In the genomic region with DNA sequence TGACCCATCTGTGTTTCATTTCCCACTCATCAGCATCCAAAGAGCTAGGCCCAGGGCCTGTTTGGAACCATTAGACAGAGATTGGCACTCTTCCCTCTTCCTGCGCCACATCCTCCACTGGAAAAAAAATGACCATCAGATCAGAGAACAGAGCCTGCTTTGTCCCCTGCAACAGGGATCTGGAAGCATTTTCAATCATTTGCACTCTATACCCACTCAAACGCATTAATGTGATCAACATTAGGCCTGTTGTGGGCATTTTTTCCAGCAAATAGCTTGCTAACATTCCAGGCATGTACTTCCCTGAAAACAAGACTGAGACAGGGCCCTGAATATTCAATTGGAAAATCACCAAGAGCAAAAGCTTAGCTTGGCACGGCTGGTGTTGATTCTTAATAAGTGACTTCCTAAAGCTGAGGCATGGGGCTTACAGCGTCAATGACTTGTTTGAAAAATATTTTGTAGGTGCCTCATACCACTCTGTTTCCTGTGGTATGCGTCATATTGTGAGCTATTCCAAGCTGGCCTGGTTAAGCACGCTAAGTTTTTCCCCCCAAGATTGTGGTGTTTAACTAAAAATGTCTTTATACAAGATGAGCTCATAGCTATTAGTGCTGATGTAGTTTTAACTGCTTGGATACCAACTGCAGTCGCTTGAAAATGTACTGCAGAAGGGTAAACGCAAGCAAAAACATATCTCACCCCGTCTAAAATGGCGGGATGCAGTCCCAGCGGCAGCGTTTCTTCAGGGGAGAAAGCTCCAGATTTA, we compare ENCODE assay signal across 8 cellular contexts.
DNase-seq lines count a peak whose midpoint lies in the region; ATAC-seq and TF ChIP-seq lines count a peak whose summit lies in the region.

No MANE protein-coding gene starts in this region.

- peak; percentile 2 for DNase-seq in GM12865 (ENCODE audit: low read depth)
- DNase-seq in body of pancreas: peak; percentile 31 to 64 (median 53)
- DNase-seq in hepatic stellate cell (ENCODE audit: low spot score): peak; percentile 66
- DNase-seq in sigmoid colon: no peak

- H3K4me3 ChIP-seq in GM12865 (ENCODE audit: low read depth, low read length): no peak overlapping the region
- no peak overlapping the region for H3K4me3 ChIP-seq in body of pancreas
- H3K4me3 ChIP-seq in sigmoid colon: no peak overlapping the region

- no peaks in the 10 kb centered on the region for H3K9me3 ChIP-seq in body of pancreas
- H3K9me3 ChIP-seq in sigmoid colon: no peaks in the 10 kb centered on the region

- no peaks in the 10 kb centered on the region for H3K36me3 ChIP-seq in body of pancreas (replicated peaks in 1 of 2; ENCODE audit: insufficient read depth in 1 of 2, low read depth in 2 of 2)
- no peaks in the 10 kb centered on the region for H3K36me3 ChIP-seq in sigmoid colon

- H3K27me3 ChIP-seq in body of pancreas (no peaks in the 10 kb centered on the region), sigmoid colon (no peaks in the 10 kb centered on the region)

- H3K4me1 ChIP-seq in body of pancreas (peaks cover 16% of the 10 kb centered on the region), sigmoid colon (peaks cover 0 to 16% (median 12%) of the 10 kb centered on the region in 4 donors)

- TF ChIP-seq POLR2A in body of pancreas (IDR thresholded peaks at IDR 0.05) (no peak), sigmoid colon (IDR thresholded peaks at IDR 0.05) (no peak)

- no peak for TF ChIP-seq EP300 in sigmoid colon (IDR thresholded peaks at IDR 0.05)

- H3K27ac ChIP-seq in body of pancreas: peak overlapping the region; percentile 76 to 81 (median 80)
- H3K27ac ChIP-seq in sigmoid colon: peak overlapping the region; percentile 39 to 68 (median 54)

- 44 to 59% methylated on average over 12 of the region's 12 CpGs for WGBS in body of pancreas, 2 donors
- WGBS in sigmoid colon, 2 donors: 88 to 94% methylated on average over 12 of the region's 12 CpGs

- intact Hi-C loops in body of pancreas (cut with DNase I) (no loop called here), sigmoid colon (cut with DNase I) (no loop called here)

- peak; percentile 95 for ATAC-seq in body of pancreas
- no peak for ATAC-seq in GM21825 (IDR thresholded peaks at IDR 0.05; ENCODE audit: unreplicated experiment)
- no peak for ATAC-seq in HG03097 (IDR thresholded peaks at IDR 0.05; ENCODE audit: low FRiP score, unreplicated experiment)
- ATAC-seq in GM19351 (IDR thresholded peaks at IDR 0.05; ENCODE audit: unreplicated experiment): no peak
- ATAC-seq in GM18909 (IDR thresholded peaks at IDR 0.05; ENCODE audit: poor library complexity, unreplicated experiment): no peak

- TF ChIP-seq CTCF in GM12865 (IDR thresholded peaks at IDR 0.05; ENCODE audit: insufficient read depth, low read depth, low read length, missing control alignments) (no peak), body of pancreas (IDR thresholded peaks at IDR 0.05) (no peak), sigmoid colon (IDR thresholded peaks at IDR 0.05) (no peak)
